8 cellular contexts compared by ENCODE assay signal in the genomic region with DNA sequence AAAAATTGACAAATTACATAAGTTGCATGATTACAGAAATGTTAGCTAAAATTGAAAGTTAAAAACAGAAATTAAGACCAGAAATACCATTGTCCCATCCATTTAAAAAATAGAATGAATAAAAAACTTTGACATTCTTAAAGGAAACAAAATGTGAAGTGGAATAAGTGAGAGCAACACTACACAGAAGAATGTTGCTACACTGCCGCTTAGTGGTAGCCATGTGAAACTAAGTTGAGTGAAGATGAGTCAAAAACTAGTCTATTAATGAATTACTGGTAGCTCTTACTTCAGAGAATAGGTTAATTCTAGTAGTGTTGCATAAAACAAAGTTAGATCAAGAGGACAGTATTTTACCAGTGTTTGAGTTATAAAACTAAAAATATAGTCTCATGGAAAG.
A peak's percentile ranks its signal among the peaks of the same experiment; 100 is the strongest.
DNase-seq lines count a peak whose midpoint lies in the region; ATAC-seq and TF ChIP-seq lines count a peak whose summit lies in the region.

No MANE protein-coding gene starts in this region.

- CTCF ChIA-PET in RWPE1 (lab: Yijun Ruan, JAX), result interaction anchor here (0.7 kb wide), 2 partner anchors 48 to 741 kb away, joined by 3 read pairs; no protein-coding TSS in a partner anchor

- POLR2A ChIA-PET in RWPE1 (lab: Yijun Ruan, JAX; ENCODE audit: low non-redundant PET), result no interaction called here

- DNase-seq in AG08396 (ENCODE audit: low spot score) (peak; percentile 16), GM13977 (ENCODE audit: low spot score) (peak; percentile 20), RWPE1 (ENCODE audit: low spot score) (peak; percentile 3), glomerular visceral epithelial cell (ENCODE audit: extremely low spot score) (peak; percentile 0), left colon (no peak), occipital lobe (lab: John Stamatoyannopoulos, UW) (no peak)
- DNase-seq in stimulated activated CD4-positive, alpha-beta T cell treated with anti-CD3 and anti-CD28 coated beads, Interleukin-1b, Interleukin-23, amount 100 ng/mL, for 48 hours, result no peak

- TF ChIP-seq CTCF in GM13977 (IDR thresholded peaks at IDR 0.05; ENCODE audit: extremely low read depth, insufficient read depth, missing control alignments) (peak; percentile 69), RWPE1 (conservative IDR thresholded peaks at IDR 0.05; ENCODE audit: low read depth) (peak; percentile 57)

- no peak overlapping the region for H3K27ac ChIP-seq in RWPE1

- in situ Hi-C loops in GM13977 (cut with MboI; ENCODE audit: low pct_unique_long_range_greater_than_20kb, low sequenced_read_pairs, unreplicated experiment), result no loop called here

- peak; percentile 71 for ATAC-seq in HG03103 (IDR thresholded peaks at IDR 0.05; ENCODE audit: low read depth, unreplicated experiment)
- ATAC-seq in left colon, result no peak

- intact Hi-C loops in left colon (cut with DNase I, micrococcal nuclease), result no loop called here

Comparison
In these comparisons a context has a peak if more than half of its experiments do, and no peak if none do; other contexts are left out.
1. DNase-seq: peak in AG08396 (single experiment), GM13977 (single experiment), RWPE1 (single experiment) and glomerular visceral epithelial cell (single experiment); none in left colon (0 of 2), stimulated activated CD4-positive, alpha-beta T cell treated with anti-CD3 and anti-CD28 coated beads, Interleukin-1b, Interleukin-23, amount 100 ng/mL, for 48 hours (single experiment) and occipital lobe (single experiment).